Comparison of ENCODE assay signal across 8 cellular contexts in the genomic region with DNA sequence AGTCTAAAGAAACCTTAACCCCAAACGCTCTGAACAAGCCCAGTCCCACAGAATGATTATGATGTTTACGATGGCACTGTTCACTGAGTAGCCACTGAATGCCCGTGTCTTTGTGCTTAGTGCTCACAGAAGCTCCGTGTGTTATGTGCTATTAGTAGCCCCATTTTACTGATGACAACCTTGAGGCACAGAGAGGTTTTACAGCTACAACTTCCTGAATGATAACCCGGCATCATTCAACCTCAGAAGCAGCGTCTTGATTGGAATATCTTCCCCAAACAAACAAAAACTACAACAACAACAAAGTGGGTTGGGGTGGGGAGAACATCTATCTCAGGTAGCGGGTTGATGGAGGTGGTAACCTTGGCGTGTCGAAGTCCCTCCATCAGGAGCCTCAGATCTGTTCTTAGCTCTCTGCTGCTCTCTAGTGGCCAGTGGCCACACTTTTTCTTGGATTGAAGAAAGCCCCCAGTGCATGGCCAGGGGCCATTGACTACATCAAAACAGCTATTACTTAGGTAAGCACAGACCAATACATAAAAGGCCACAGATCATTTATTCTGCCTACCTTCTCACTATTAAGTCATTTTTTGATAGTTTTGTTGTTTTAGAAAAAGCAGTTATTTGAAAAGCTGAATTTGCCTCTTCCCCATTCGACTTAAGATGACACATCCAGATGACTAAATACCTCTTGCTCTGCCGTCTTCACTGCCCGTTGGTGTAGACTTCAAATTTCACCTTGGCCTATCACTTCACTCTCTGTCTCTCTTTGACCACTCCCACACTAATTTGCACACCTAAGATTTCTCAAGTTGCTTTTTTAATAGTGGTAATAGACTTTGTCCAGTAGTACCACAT.
DNase-seq lines count a peak whose midpoint lies in the region; ATAC-seq and TF ChIP-seq lines count a peak whose summit lies in the region.

No MANE protein-coding gene starts in this region.

- H3K36me3 ChIP-seq in colonic mucosa (no peaks in the 10 kb centered on the region), transverse colon (no peaks in the 10 kb centered on the region)

- H3K4me3 ChIP-seq in colonic mucosa (no peak overlapping the region), transverse colon (no peak overlapping the region)

- 65 to 71% methylated on average over 6 to 12 of the region's 12 CpGs for WGBS in transverse colon (ENCODE audit: low coverage in 1 of 2), 2 donors

- ATAC-seq in GM21619 (IDR thresholded peaks at IDR 0.05; ENCODE audit: unreplicated experiment) = peak; percentile 88

- peak; percentile 31 for DNase-seq in activated CD4-positive, CD25-positive, alpha-beta regulatory T cell treated with anti-CD3 and anti-CD28 coated beads, Interleukin-2, amount 50 U/mL, for 72 hours
- DNase-seq in activated CD4-positive, CD25-positive, alpha-beta regulatory T cell (lab: John Stamatoyannopoulos, UW) = no peak
- DNase-seq in Kasumi-1 (lab: John Stamatoyannopoulos, UW) (peak; percentile 62 to 68), SHP77 treated with DMSO at 0.1 percent for 48 hours (lab: John Stamatoyannopoulos, UW) (peak; percentile 23), colonic mucosa (peak; percentile 29), lung microvascular endothelial cell (ENCODE audit: low read depth in 2 of 2) (peak; percentile 17 to 33), transverse colon (peak; percentile 8)

- in situ Hi-C loops in transverse colon (cut with MboI; ENCODE audit: low pct_ligation_motif_present in 1 of 4, low pct_unique_long_range_greater_than_20kb in 1 of 4, low sequenced_read_pairs in 3 of 4) = no loop called here

- H3K27me3 ChIP-seq in colonic mucosa (no peaks in the 10 kb centered on the region), transverse colon (no peaks in the 10 kb centered on the region)

- no peak for TF ChIP-seq EP300 in transverse colon (IDR thresholded peaks at IDR 0.05; ENCODE audit: low read depth)

- no peaks in the 10 kb centered on the region for H3K9me3 ChIP-seq in colonic mucosa
- no peaks in the 10 kb centered on the region for H3K9me3 ChIP-seq in transverse colon

- intact Hi-C loops in colonic mucosa (cut with DNase I) (no loop called here), transverse colon (cut with DNase I; ENCODE audit: low total_unique reads) (no loop called here)

- peak; percentile 35 for TF ChIP-seq CTCF in colonic mucosa (IDR thresholded peaks at IDR 0.05)
- peak in 3 of 5 experiments; percentile 50 to 58 (median 58) for TF ChIP-seq CTCF in transverse colon (IDR thresholded peaks at IDR 0.05)

- no peak overlapping the region for H3K9ac ChIP-seq in colonic mucosa (ENCODE audit: low read depth in 2 of 2, low read length in 2 of 2)

- H3K27ac ChIP-seq in colonic mucosa (no peak overlapping the region), transverse colon (no peak overlapping the region)

- TF ChIP-seq POLR2A in transverse colon (IDR thresholded peaks at IDR 0.05) = no peak

- H3K4me1 ChIP-seq in colonic mucosa (no peaks in the 10 kb centered on the region), transverse colon (no peaks in the 10 kb centered on the region)

Comparison
In these comparisons a context has a peak if more than half of its experiments do, and no peak if none do; other contexts are left out.
1. DNase-seq: peak in activated CD4-positive, CD25-positive, alpha-beta regulatory T cell treated with anti-CD3 and anti-CD28 coated beads, Interleukin-2, amount 50 U/mL, for 72 hours (single experiment), Kasumi-1 (2 of 2), SHP77 treated with DMSO at 0.1 percent for 48 hours (single experiment), colonic mucosa (single experiment), lung microvascular endothelial cell (2 of 2) and transverse colon (single experiment); none in activated CD4-positive, CD25-positive, alpha-beta regulatory T cell (0 of 4).